9 cellular contexts compared by ENCODE assay signal in the genomic region with DNA sequence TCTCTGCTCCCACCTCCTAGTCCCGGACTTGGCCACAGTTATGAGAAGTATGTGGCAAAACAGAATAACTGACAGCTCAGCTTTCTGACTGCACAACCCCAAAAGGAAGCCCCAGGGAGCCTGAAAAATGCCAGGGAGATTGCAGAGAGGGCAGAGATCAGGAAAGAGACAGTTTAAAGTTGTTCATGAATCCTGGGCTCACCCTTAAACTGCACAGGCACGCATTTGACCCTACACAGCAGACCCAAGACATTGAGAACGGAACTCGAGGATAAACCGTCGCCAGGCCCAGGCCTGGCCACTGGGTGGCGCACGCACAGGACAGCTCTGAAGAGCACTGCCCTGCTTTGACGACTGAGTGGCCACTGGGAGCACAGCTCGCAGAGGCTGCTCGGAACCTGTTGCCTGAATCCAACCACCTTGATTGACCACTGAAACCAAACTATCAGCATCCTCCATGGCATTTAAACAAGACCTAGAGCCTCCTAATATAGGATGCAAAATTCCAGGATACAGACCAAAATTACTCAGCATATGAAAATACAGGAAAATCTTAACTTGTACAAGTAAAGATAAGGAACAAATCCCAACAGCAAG.
DNase-seq lines count a peak whose midpoint lies in the region; ATAC-seq and TF ChIP-seq lines count a peak whose summit lies in the region.
"Had no signal": no experiment of that assay in that cellular context is flagged by ENCODE, and none has a peak within 500 bp of the region (broad histone marks: within the 10 kb centered on the region; RNA-seq: fewer than 3 reads in every experiment).

No MANE protein-coding gene starts in this region.

- intact Hi-C loops in heart left ventricle (cut with DNase I) (loop anchor here in 4 of 10 donors (2.0 to 10.0 kb wide), 3 partner anchors 72 to 76 kb away; no protein-coding TSS in a partner anchor), sigmoid colon (cut with DNase I) (no loop called here)

- no peak overlapping the region for H2AFZ ChIP-seq in OCI-LY1 (ENCODE audit: low read length)

- no peak overlapping the region for H3K4me2 ChIP-seq in OCI-LY1 (ENCODE audit: low read length)

- H3K79me2 ChIP-seq in OCI-LY1 (ENCODE audit: insufficient read depth, low read length): no peaks in the 10 kb centered on the region

- TF ChIP-seq CTCF in BE2C (IDR thresholded peaks at IDR 0.05; ENCODE audit: low read depth, low read length): peak; percentile 96
- TF ChIP-seq CTCF in OCI-LY1 (IDR thresholded peaks at IDR 0.05; ENCODE audit: low read length): peak; percentile 92
- peak; percentile 49 to 78 (median 63) for TF ChIP-seq CTCF in heart left ventricle (IDR thresholded peaks at IDR 0.05)
- peak in 3 of 4 experiments; percentile 27 to 45 (median 42) for TF ChIP-seq CTCF in sigmoid colon (IDR thresholded peaks at IDR 0.05)

- H3K9me2 ChIP-seq in OCI-LY1 (ENCODE audit: low read depth, low read length): no peaks in the 10 kb centered on the region

- H3K36me3 ChIP-seq in BE2C (no peaks in the 10 kb centered on the region), OCI-LY1 (ENCODE audit: insufficient read depth, low read length) (no peaks in the 10 kb centered on the region), heart left ventricle (no peaks in the 10 kb centered on the region), sigmoid colon (no peaks in the 10 kb centered on the region)
- H3K36me3 ChIP-seq: neutrophil had no signal

- H3K27ac ChIP-seq in OCI-LY1 (ENCODE audit: low read depth, low read length, poor library complexity, severe bottlenecking) (no peak overlapping the region), heart left ventricle (peak overlapping the region in 1 of 12 donors; percentile 13), sigmoid colon (no peak overlapping the region)
- H3K27ac ChIP-seq: neutrophil had no signal

- H3K4me3 ChIP-seq in BE2C (ENCODE audit: low read depth, low read length) (no peak overlapping the region), OCI-LY1 (ENCODE audit: low read depth, low read length, poor library complexity, severe bottlenecking) (no peak overlapping the region), heart left ventricle (no peak overlapping the region), sigmoid colon (no peak overlapping the region)

- TF ChIP-seq POLR2A in heart left ventricle (IDR thresholded peaks at IDR 0.05) (no peak), sigmoid colon (IDR thresholded peaks at IDR 0.05) (no peak)

- TF ChIP-seq EP300 in sigmoid colon (IDR thresholded peaks at IDR 0.05): no peak

- H3K9ac ChIP-seq in OCI-LY1 (ENCODE audit: low read length): no peak overlapping the region

- DNase-seq in BE2C: peak; percentile 75
- peak; percentile 47 for DNase-seq in GOT3 (lab: John Stamatoyannopoulos, UW)
- DNase-seq in activated naive CD4-positive, alpha-beta T cell treated with Interleukin-2 at 50 U/mL for 16 hours: peak; percentile 32
- peak in 4 of 5 donors; percentile 32 to 62 (median 42) for DNase-seq in heart left ventricle
- no peak for DNase-seq in sigmoid colon
- DNase-seq in NCI-H128 (lab: John Stamatoyannopoulos, UW; ENCODE audit: unreplicated experiment): no peak
- DNase-seq in NCI-H187 treated with DMSO at 0.1 percent for 48 hours (lab: John Stamatoyannopoulos, UW): no peak

- ATAC-seq in heart left ventricle: peak; percentile 35 to 57 (median 48)

- no peaks in the 10 kb centered on the region; the same call in 1 of the 2 replicates for H3K27me3 ChIP-seq in BE2C
- H3K27me3 ChIP-seq in OCI-LY1 (ENCODE audit: insufficient read depth, low read length): no peaks in the 10 kb centered on the region
- H3K27me3 ChIP-seq in heart left ventricle: peaks cover 0 to 11% (median 0%) of the 10 kb centered on the region in 9 donors
- H3K27me3 ChIP-seq in sigmoid colon: peaks cover 0 to 11% (median 0%) of the 10 kb centered on the region in 3 donors

- H3F3A ChIP-seq in OCI-LY1 (ENCODE audit: insufficient read depth, low read length): no peaks in the 10 kb centered on the region

- WGBS in heart left ventricle, 4 donors: 8 to 14% (median 10%) methylated on average over 11 of the region's 11 CpGs
- WGBS in sigmoid colon, 2 donors: 9 to 20% methylated on average over 11 of the region's 11 CpGs

- H3K9me3 ChIP-seq in BE2C (no peaks in the 10 kb centered on the region), OCI-LY1 (ENCODE audit: low read length) (no peaks in the 10 kb centered on the region), heart left ventricle (peaks cover 0 to 3% (median 0%) of the 10 kb centered on the region in 12 donors), sigmoid colon (no peaks in the 10 kb centered on the region)
- H3K9me3 ChIP-seq: neutrophil had no signal

- no peaks in the 10 kb centered on the region for H4K20me1 ChIP-seq in OCI-LY1 (ENCODE audit: insufficient read depth, low read length)

- H3K4me1 ChIP-seq in BE2C: no peaks in the 10 kb centered on the region
- H3K4me1 ChIP-seq in OCI-LY1 (ENCODE audit: insufficient read depth, low read length, severe bottlenecking): no peaks in the 10 kb centered on the region
- peaks cover 0 to 12% (median 2%) of the 10 kb centered on the region in 12 donors for H3K4me1 ChIP-seq in heart left ventricle
- no peaks in the 10 kb centered on the region for H3K4me1 ChIP-seq in sigmoid colon

Comparison
In these comparisons a context has a peak if more than half of its experiments do, and no peak if none do; other contexts are left out.
1. DNase-seq: peak in BE2C (single experiment), GOT3 (single experiment), activated naive CD4-positive, alpha-beta T cell treated with Interleukin-2 at 50 U/mL for 16 hours (single experiment) and heart left ventricle (4 of 5); none in sigmoid colon (single experiment), NCI-H128 (single experiment) and NCI-H187 treated with DMSO at 0.1 percent for 48 hours (single experiment).
2. CTCF ChIP-seq: peak in every context shown above with its lines; median percentile 96 in BE2C; 92 in OCI-LY1; 63 in heart left ventricle; 42 in sigmoid colon.